1 cellular context compared by ENCODE assay signal in the genomic region with DNA sequence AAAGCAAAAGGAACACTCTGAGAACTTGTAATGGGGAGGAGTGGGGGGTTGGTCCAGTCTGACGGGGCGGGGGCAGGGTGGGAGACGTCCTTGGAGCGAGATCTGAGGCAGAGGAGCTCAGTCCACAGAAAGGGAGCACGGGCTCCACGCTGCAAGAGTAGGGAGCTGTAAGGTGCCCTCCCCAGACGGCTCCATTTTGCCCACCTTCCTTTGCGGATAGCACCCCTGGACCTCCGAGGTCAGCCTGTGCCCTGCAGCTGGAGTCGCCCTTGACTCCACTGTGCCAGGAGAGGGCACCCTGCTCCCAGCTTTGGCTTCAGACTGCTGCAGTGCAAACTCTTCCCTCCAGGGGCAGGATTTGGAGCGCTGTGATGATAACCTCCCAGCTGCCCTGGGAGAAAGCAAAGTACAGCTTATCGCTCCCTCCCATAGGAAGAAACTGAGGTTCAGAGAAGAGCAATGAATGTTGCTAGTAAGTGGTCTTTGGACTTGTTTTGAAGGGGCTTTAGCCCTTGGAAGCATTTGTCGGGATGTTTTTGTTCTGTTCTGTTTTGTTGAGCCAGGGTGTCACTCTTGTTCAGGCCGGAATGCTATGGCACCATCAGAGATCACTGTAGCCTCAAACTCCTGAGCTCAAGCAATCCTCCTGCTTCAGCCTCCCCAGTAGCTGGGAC.
TF ChIP-seq lines count a peak whose summit lies in the region.

No MANE protein-coding gene starts in this region.

TF ChIP-seq in HEK293, 187 proteins besides CTCF, POLR2A, EP300 and RAD21 (continued from another document):
- TF ChIP-seq, protein P1, sequence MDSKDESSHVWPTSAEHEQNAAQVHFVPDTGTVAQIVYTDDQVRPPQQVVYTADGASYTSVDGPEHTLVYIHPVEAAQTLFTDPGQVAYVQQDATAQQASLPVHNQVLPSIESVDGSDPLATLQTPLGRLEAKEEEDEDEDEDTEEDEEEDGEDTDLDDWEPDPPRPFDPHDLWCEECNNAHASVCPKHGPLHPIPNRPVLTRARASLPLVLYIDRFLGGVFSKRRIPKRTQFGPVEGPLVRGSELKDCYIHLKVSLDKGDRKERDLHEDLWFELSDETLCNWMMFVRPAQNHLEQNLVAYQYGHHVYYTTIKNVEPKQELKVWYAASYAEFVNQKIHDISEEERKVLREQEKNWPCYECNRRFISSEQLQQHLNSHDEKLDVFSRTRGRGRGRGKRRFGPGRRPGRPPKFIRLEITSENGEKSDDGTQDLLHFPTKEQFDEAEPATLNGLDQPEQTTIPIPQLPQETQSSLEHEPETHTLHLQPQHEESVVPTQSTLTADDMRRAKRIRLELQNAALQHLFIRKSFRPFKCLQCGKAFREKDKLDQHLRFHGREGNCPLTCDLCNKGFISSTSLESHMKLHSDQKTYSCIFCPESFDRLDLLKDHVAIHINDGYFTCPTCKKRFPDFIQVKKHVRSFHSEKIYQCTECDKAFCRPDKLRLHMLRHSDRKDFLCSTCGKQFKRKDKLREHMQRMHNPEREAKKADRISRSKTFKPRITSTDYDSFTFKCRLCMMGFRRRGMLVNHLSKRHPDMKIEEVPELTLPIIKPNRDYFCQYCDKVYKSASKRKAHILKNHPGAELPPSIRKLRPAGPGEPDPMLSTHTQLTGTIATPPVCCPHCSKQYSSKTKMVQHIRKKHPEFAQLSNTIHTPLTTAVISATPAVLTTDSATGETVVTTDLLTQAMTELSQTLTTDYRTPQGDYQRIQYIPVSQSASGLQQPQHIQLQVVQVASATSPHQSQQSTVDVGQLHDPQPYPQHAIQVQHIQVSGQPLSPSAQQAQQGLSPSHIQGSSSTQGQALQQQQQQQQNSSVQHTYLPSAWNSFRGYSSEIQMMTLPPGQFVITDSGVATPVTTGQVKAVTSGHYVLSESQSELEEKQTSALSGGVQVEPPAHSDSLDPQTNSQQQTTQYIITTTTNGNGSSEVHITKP (tag by site-specific recombination; IDR thresholded peaks at IDR 0.05), result peak; percentile 47
- TF ChIP-seq, protein P2, sequence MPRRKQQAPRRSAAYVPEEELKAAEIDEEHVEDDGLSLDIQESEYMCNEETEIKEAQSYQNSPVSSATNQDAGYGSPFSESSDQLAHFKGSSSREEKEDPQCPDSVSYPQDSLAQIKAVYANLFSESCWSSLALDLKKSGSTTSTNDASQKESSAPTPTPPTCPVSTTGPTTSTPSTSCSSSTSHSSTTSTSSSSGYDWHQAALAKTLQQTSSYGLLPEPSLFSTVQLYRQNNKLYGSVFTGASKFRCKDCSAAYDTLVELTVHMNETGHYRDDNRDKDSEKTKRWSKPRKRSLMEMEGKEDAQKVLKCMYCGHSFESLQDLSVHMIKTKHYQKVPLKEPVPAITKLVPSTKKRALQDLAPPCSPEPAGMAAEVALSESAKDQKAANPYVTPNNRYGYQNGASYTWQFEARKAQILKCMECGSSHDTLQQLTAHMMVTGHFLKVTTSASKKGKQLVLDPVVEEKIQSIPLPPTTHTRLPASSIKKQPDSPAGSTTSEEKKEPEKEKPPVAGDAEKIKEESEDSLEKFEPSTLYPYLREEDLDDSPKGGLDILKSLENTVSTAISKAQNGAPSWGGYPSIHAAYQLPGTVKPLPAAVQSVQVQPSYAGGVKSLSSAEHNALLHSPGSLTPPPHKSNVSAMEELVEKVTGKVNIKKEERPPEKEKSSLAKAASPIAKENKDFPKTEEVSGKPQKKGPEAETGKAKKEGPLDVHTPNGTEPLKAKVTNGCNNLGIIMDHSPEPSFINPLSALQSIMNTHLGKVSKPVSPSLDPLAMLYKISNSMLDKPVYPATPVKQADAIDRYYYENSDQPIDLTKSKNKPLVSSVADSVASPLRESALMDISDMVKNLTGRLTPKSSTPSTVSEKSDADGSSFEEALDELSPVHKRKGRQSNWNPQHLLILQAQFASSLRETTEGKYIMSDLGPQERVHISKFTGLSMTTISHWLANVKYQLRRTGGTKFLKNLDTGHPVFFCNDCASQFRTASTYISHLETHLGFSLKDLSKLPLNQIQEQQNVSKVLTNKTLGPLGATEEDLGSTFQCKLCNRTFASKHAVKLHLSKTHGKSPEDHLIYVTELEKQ (tag by site-specific recombination; IDR thresholded peaks at IDR 0.05; ENCODE audit: borderline replicate concordance), result peak; percentile 24; the same call in 1 of the 2 replicates
- TF ChIP-seq, protein P3, sequence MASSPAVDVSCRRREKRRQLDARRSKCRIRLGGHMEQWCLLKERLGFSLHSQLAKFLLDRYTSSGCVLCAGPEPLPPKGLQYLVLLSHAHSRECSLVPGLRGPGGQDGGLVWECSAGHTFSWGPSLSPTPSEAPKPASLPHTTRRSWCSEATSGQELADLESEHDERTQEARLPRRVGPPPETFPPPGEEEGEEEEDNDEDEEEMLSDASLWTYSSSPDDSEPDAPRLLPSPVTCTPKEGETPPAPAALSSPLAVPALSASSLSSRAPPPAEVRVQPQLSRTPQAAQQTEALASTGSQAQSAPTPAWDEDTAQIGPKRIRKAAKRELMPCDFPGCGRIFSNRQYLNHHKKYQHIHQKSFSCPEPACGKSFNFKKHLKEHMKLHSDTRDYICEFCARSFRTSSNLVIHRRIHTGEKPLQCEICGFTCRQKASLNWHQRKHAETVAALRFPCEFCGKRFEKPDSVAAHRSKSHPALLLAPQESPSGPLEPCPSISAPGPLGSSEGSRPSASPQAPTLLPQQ (tag by site-specific recombination; IDR thresholded peaks at IDR 0.05), result no peak; the same call in 1 of the 2 replicates
- TF ChIP-seq ZNF785 (tag by site-specific recombination; IDR thresholded peaks at IDR 0.05) (no peak), ZNF600 (tag by site-specific recombination; IDR thresholded peaks at IDR 0.05) (peak; percentile 75), ZNF394 (tag by site-specific recombination; IDR thresholded peaks at IDR 0.05; ENCODE audit: borderline replicate concordance) (peak; percentile 26; the same call in 1 of the 2 replicates), KLF1 (tag by site-specific recombination; IDR thresholded peaks at IDR 0.05) (peak; percentile 18; the same call in 1 of the 2 replicates), KLF7 (tag by site-specific recombination; IDR thresholded peaks at IDR 0.05; ENCODE audit: borderline replicate concordance) (peak; percentile 55; the same call in 1 of the 2 replicates), ZBTB8A (tag by site-specific recombination; IDR thresholded peaks at IDR 0.05) (peak; percentile 56; the same call in 1 of the 2 replicates), ZFP37 (tag by site-specific recombination; IDR thresholded peaks at IDR 0.05) (no peak), IKZF3 (tag by site-specific recombination; IDR thresholded peaks at IDR 0.05) (peak; percentile 76), ZNF701 (tag by site-specific recombination; IDR thresholded peaks at IDR 0.05) (no peak), ZNF221 (tag by site-specific recombination; IDR thresholded peaks at IDR 0.05; ENCODE audit: borderline replicate concordance) (no peak), ZNF558 (tag by site-specific recombination; IDR thresholded peaks at IDR 0.05) (no peak), ZNF24 (tag by site-specific recombination; IDR thresholded peaks at IDR 0.05) (0 out of 2 replicates have a peak, but pooled peaks have one; percentile 41), ZNF76 (tag by site-specific recombination; IDR thresholded peaks at IDR 0.05; ENCODE audit: borderline replicate concordance, low read depth) (peak; percentile 65; the same call in 1 of the 2 replicates), ZBTB7A (tag by site-specific recombination; IDR thresholded peaks at IDR 0.05; ENCODE audit: low read depth) (0 out of 2 replicates have a peak, but pooled peaks have one; percentile 59), TRIM28 (IDR thresholded peaks at IDR 0.05; ENCODE audit: borderline replicate concordance, low read length) (peak; percentile 53; the same call in 1 of the 2 replicates), ZXDB (tag by site-specific recombination; IDR thresholded peaks at IDR 0.05) (peak; percentile 63), ZNF335 (tag by site-specific recombination; conservative IDR thresholded peaks at IDR 0.05) (peak; percentile 37), ZNF660 (tag by site-specific recombination; IDR thresholded peaks at IDR 0.05) (no peak), ZNF654 (tag by site-specific recombination; IDR thresholded peaks at IDR 0.05; ENCODE audit: low read depth) (peak; percentile 100), ZNF561 (tag by site-specific recombination; IDR thresholded peaks at IDR 0.05; ENCODE audit: borderline replicate concordance) (peak; percentile 74), ZNF585B (tag by site-specific recombination; IDR thresholded peaks at IDR 0.05) (no peak)
- TF ChIP-seq, protein P4, sequence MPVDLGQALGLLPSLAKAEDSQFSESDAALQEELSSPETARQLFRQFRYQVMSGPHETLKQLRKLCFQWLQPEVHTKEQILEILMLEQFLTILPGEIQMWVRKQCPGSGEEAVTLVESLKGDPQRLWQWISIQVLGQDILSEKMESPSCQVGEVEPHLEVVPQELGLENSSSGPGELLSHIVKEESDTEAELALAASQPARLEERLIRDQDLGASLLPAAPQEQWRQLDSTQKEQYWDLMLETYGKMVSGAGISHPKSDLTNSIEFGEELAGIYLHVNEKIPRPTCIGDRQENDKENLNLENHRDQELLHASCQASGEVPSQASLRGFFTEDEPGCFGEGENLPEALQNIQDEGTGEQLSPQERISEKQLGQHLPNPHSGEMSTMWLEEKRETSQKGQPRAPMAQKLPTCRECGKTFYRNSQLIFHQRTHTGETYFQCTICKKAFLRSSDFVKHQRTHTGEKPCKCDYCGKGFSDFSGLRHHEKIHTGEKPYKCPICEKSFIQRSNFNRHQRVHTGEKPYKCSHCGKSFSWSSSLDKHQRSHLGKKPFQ (tag by site-specific recombination; IDR thresholded peaks at IDR 0.05), result 0 out of 2 replicates have a peak, but pooled peaks have one; percentile 34
- TF ChIP-seq, protein P5, sequence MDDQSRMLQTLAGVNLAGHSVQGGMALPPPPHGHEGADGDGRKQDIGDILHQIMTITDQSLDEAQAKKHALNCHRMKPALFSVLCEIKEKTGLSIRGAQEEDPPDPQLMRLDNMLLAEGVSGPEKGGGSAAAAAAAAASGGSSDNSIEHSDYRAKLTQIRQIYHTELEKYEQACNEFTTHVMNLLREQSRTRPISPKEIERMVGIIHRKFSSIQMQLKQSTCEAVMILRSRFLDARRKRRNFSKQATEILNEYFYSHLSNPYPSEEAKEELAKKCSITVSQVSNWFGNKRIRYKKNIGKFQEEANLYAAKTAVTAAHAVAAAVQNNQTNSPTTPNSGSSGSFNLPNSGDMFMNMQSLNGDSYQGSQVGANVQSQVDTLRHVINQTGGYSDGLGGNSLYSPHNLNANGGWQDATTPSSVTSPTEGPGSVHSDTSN (CRISPR knock-in tag; IDR thresholded peaks at IDR 0.05), result peak; percentile 32; the same call in 1 of the 2 replicates
- TF ChIP-seq, protein P6, sequence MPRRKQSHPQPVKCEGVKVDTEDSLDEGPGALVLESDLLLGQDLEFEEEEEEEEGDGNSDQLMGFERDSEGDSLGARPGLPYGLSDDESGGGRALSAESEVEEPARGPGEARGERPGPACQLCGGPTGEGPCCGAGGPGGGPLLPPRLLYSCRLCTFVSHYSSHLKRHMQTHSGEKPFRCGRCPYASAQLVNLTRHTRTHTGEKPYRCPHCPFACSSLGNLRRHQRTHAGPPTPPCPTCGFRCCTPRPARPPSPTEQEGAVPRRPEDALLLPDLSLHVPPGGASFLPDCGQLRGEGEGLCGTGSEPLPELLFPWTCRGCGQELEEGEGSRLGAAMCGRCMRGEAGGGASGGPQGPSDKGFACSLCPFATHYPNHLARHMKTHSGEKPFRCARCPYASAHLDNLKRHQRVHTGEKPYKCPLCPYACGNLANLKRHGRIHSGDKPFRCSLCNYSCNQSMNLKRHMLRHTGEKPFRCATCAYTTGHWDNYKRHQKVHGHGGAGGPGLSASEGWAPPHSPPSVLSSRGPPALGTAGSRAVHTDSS (tag by site-specific recombination; IDR thresholded peaks at IDR 0.05), result no peak
- TF ChIP-seq, protein P7, sequence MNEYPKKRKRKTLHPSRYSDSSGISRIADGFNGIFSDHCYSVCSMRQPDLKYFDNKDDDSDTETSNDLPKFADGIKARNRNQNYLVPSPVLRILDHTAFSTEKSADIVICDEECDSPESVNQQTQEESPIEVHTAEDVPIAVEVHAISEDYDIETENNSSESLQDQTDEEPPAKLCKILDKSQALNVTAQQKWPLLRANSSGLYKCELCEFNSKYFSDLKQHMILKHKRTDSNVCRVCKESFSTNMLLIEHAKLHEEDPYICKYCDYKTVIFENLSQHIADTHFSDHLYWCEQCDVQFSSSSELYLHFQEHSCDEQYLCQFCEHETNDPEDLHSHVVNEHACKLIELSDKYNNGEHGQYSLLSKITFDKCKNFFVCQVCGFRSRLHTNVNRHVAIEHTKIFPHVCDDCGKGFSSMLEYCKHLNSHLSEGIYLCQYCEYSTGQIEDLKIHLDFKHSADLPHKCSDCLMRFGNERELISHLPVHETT (tag by site-specific recombination; IDR thresholded peaks at IDR 0.05), result peak; percentile 78; the same call in 1 of the 2 replicates
- TF ChIP-seq, protein P8, sequence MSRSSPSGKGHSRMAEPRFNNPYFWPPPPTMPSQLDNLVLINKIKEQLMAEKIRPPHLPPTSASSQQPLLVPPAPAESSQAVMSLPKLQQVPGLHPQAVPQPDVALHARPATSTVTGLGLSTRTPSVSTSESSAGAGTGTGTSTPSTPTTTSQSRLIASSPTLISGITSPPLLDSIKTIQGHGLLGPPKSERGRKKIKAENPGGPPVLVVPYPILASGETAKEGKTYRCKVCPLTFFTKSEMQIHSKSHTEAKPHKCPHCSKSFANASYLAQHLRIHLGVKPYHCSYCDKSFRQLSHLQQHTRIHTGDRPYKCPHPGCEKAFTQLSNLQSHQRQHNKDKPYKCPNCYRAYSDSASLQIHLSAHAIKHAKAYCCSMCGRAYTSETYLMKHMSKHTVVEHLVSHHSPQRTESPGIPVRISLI (tag by site-specific recombination; IDR thresholded peaks at IDR 0.05), result 0 out of 2 replicates have a peak, but pooled peaks have one; percentile 50
- TF ChIP-seq, protein P9, sequence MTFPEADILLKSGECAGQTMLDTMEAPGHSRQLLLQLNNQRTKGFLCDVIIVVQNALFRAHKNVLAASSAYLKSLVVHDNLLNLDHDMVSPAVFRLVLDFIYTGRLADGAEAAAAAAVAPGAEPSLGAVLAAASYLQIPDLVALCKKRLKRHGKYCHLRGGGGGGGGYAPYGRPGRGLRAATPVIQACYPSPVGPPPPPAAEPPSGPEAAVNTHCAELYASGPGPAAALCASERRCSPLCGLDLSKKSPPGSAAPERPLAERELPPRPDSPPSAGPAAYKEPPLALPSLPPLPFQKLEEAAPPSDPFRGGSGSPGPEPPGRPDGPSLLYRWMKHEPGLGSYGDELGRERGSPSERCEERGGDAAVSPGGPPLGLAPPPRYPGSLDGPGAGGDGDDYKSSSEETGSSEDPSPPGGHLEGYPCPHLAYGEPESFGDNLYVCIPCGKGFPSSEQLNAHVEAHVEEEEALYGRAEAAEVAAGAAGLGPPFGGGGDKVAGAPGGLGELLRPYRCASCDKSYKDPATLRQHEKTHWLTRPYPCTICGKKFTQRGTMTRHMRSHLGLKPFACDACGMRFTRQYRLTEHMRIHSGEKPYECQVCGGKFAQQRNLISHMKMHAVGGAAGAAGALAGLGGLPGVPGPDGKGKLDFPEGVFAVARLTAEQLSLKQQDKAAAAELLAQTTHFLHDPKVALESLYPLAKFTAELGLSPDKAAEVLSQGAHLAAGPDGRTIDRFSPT (tag by site-specific recombination; IDR thresholded peaks at IDR 0.05), result peak; percentile 77; the same call in 1 of the 2 replicates
TF ChIP-seq in HEK293: peak in this region for 35.
